In the genomic region with DNA sequence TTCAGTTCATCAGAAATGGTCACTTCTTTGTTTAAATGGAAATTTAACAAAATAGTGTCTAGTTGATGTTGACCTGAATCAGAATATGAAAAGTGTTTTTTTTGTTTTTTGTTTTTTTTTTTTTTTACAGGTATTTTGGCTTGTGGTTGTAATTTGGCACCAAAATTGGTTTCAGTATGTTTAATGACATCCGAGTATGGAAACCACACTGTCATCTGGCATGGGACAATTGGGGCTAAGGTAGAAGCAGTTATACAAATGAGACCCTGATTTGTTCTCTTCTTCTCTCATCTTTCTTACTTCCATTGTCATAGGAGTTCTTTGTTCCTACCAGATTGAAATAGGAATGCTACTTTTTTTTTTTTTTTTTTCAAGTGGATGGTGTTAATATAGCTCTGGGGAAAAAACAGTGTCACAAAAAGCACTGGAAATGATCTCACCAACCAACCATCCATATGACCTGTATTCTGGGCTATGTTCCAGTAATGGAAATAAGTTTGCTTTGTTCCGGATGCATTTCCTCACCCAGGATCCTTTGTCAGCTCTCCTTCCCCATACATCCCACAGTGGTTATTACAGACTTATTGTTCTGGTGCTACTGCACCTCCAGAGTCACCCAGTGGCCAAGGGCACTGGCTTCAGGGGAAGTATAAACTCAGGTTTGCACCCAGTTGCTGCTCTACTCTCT, we compare ENCODE assay signal across 10 cellular contexts.
DNase-seq lines count a peak whose midpoint lies in the region; ATAC-seq, FAIRE-seq and TF ChIP-seq lines count a peak whose summit lies in the region.
"Had no signal": no experiment of that assay in that cellular context is flagged by ENCODE, and none has a peak within 500 bp of the region (broad histone marks: within the 10 kb centered on the region; RNA-seq: fewer than 3 reads in every experiment).

No MANE protein-coding gene starts in this region.

- H3K9ac ChIP-seq in adipocyte (ENCODE audit: low read length), result no peak overlapping the region

- no peak overlapping the region for H3K4me3 ChIP-seq in A549
- H3K4me3 ChIP-seq in adipocyte (ENCODE audit: low read length), result no peak overlapping the region
- H3K4me3 ChIP-seq in hepatocyte, result no peak overlapping the region
- H3K4me3 ChIP-seq: vagina had no signal

- WGBS in A549 (ENCODE audit: missing lambda C conversion rate), result 26% methylated on average over 2 of the region's 2 CpGs
- 77% methylated on average over 2 of the region's 2 CpGs for WGBS in hepatocyte (ENCODE audit: low lambda C conversion rate, missing lambda C conversion rate)

- H3K27ac ChIP-seq in A549, result peak overlapping the region; percentile 74 to 86
- peak overlapping the region; percentile 17 for H3K27ac ChIP-seq in hepatocyte
- H3K27ac ChIP-seq: vagina had no signal

- peak in 1 of 2 experiments; percentile 47; a peak in 4 of 5 replicates for TF ChIP-seq RAD21 in A549 (conservative IDR thresholded peaks at IDR 0.05 in 1 of 2, IDR thresholded peaks at IDR 0.05 in 1 of 2)

- DNase-seq in A549 (ENCODE audit: low read depth in 1 of 2, low spot score in 1 of 2), result peak; percentile 64 to 85
- DNase-seq in LHCN-M2 (ENCODE audit: low read depth), result peak; percentile 93
- peak; percentile 73 for DNase-seq in adipocyte (ENCODE audit: low read depth)
- DNase-seq in hepatocyte (ENCODE audit: low spot score), result peak; percentile 40
- DNase-seq in activated CD4-positive, alpha-beta T cell treated with anti-CD3 and anti-CD28 coated beads, Interleukin-2, amount 50 U/mL, for 48 hours, result no peak
- DNase-seq: CD4-positive, alpha-beta T cell had no signal

- FAIRE-seq in A549 (lab: Jason Lieb, UNC), result peak; percentile 94

- no peaks in the 10 kb centered on the region for H3K9me2 ChIP-seq in hepatocyte (replicated peaks; ENCODE audit: insufficient read depth)

- no peaks in the 10 kb centered on the region for H4K20me1 ChIP-seq in hepatocyte (ENCODE audit: insufficient read depth, poor library complexity, severe bottlenecking)

- H3K4me1 ChIP-seq in A549 (peaks cover 45% of the 10 kb centered on the region), adipocyte (ENCODE audit: control insufficient read depth, insufficient read depth, low read length) (no peaks in the 10 kb centered on the region), hepatocyte (ENCODE audit: insufficient read depth) (peaks cover 22% of the 10 kb centered on the region)
- H3K4me1 ChIP-seq: vagina had no signal

- no peaks in the 10 kb centered on the region for H3K79me2 ChIP-seq in hepatocyte

- ATAC-seq in A549, result peak; percentile 91 to 95
- no peak for ATAC-seq in GM21515 (IDR thresholded peaks at IDR 0.05; ENCODE audit: unreplicated experiment)
- ATAC-seq in GM19324 (IDR thresholded peaks at IDR 0.05; ENCODE audit: low FRiP score, unreplicated experiment), result no peak
- ATAC-seq in HG03342 (IDR thresholded peaks at IDR 0.05; ENCODE audit: unreplicated experiment), result no peak

- H3K36me3 ChIP-seq in adipocyte (ENCODE audit: control insufficient read depth, insufficient read depth, low read length, severe bottlenecking) (no peaks in the 10 kb centered on the region), hepatocyte (replicated peaks; ENCODE audit: insufficient read depth, low read depth) (no peaks in the 10 kb centered on the region)
- H3K36me3 ChIP-seq: vagina had no signal

- no peak overlapping the region for H2AFZ ChIP-seq in hepatocyte

- CTCF ChIA-PET in A549 (lab: Yijun Ruan, JAX), result interaction anchor here (0.6 to 0.7 kb wide), 2 partner anchors 31 to 213 kb away, joined by 3 to 4 read pairs; no protein-coding TSS in a partner anchor

- H3K9me3 ChIP-seq in A549 (no peaks in the 10 kb centered on the region), adipocyte (ENCODE audit: control insufficient read depth, low read length) (no peaks in the 10 kb centered on the region), hepatocyte (ENCODE audit: low read depth) (no peaks in the 10 kb centered on the region)
- H3K9me3 ChIP-seq: vagina had no signal

- peak; percentile 21 to 28; a peak in 1 of 5 replicates for TF ChIP-seq EP300 in A549 (IDR thresholded peaks at IDR 0.05)

- no peak for TF ChIP-seq POLR2A in A549 (IDR thresholded peaks at IDR 0.05; ENCODE audit: low read length)

- H3K4me2 ChIP-seq in A549 (peak overlapping the region; percentile 56), hepatocyte (no peak overlapping the region)

- POLR2A ChIA-PET in A549 (lab: Yijun Ruan, JAX), result interaction anchor here (0.6 to 1.4 kb wide), 4 partner anchors 22 to 264 kb away, joined by 3 to 5 read pairs (median 4); no protein-coding TSS in a partner anchor

- TF ChIP-seq CTCF in A549 (IDR thresholded peaks at IDR 0.05) (no peak), hepatocyte (IDR thresholded peaks at IDR 0.05; ENCODE audit: poor library complexity) (no peak)

- peaks cover 9% of the 10 kb centered on the region for H3K27me3 ChIP-seq in adipocyte (replicated peaks; ENCODE audit: control insufficient read depth, insufficient read depth, low read length)
- no peaks in the 10 kb centered on the region for H3K27me3 ChIP-seq in hepatocyte
- H3K27me3 ChIP-seq: vagina had no signal

TF ChIP-seq in A549, 52 proteins besides CTCF, POLR2A, EP300 and RAD21:
- no peak for TF ChIP-seq HOXA7 (CRISPR knock-in tag; IDR thresholded peaks at IDR 0.05)
- TF ChIP-seq, protein P1, sequence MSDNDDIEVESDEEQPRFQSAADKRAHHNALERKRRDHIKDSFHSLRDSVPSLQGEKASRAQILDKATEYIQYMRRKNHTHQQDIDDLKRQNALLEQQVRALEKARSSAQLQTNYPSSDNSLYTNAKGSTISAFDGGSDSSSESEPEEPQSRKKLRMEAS (IDR thresholded peaks at IDR 0.05), result no peak
- no peak for TF ChIP-seq MAFK (IDR thresholded peaks at IDR 0.05; ENCODE audit: partially characterized antibody)
- no peak for TF ChIP-seq FOSL2 (IDR thresholded peaks at IDR 0.05)
- peak; percentile 62 for TF ChIP-seq FOSL2 (CRISPR knock-in tag; IDR thresholded peaks at IDR 0.05)
- peak; percentile 35; the same call in 1 of the 2 replicates for TF ChIP-seq GATA3 (IDR thresholded peaks at IDR 0.05; ENCODE audit: borderline replicate concordance)
- TF ChIP-seq TP53 (CRISPR knock-in tag; IDR thresholded peaks at IDR 0.05), result no peak
- peak; percentile 47; the same call in 1 of the 2 replicates for TF ChIP-seq JUNB (IDR thresholded peaks at IDR 0.05)
- no peak for TF ChIP-seq NFE2L2 (conservative IDR thresholded peaks at IDR 0.05; ENCODE audit: low read length)
- no peak for TF ChIP-seq HEYL (CRISPR knock-in tag; IDR thresholded peaks at IDR 0.05)
- TF ChIP-seq, protein P2, sequence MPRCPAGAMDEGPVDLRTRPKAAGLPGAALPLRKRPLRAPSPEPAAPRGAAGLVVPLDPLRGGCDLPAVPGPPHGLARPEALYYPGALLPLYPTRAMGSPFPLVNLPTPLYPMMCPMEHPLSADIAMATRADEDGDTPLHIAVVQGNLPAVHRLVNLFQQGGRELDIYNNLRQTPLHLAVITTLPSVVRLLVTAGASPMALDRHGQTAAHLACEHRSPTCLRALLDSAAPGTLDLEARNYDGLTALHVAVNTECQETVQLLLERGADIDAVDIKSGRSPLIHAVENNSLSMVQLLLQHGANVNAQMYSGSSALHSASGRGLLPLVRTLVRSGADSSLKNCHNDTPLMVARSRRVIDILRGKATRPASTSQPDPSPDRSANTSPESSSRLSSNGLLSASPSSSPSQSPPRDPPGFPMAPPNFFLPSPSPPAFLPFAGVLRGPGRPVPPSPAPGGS (IDR thresholded peaks at IDR 0.05), result peak; percentile 40; the same call in 1 of the 3 replicates
- peak; percentile 44; the same call in 1 of the 3 replicates for TF ChIP-seq SMC3 (IDR thresholded peaks at IDR 0.05)
- TF ChIP-seq JUN (IDR thresholded peaks at IDR 0.05), result peak in 1 of 2 experiments; percentile 38; a peak in 1 of 5 replicates

Comparison
In these comparisons a context has a peak if more than half of its experiments do, and no peak if none do; other contexts are left out.
1. ATAC-seq: peak in A549 (2 of 2); none in GM21515 (single experiment), GM19324 (single experiment) and HG03342 (single experiment).
2. DNase-seq: peak in A549 (2 of 2), LHCN-M2 (single experiment), adipocyte (single experiment) and hepatocyte (single experiment); none in activated CD4-positive, alpha-beta T cell treated with anti-CD3 and anti-CD28 coated beads, Interleukin-2, amount 50 U/mL, for 48 hours (0 of 2).